In genomic region chr17:61275395-61275794, GRCh38 we compare ENCODE assay signal across 9 cellular contexts.
"Had no signal": no experiment of that assay in that cellular context is flagged by ENCODE, and none has a peak within 500 bp of the region (broad histone marks: within the 10 kb centered on the region; RNA-seq: fewer than 3 reads in every experiment).

No MANE protein-coding gene starts in this region.

- H3K27ac ChIP-seq: GM23248, HL-60 had no signal

- ATAC-seq: HCT116, HepG2 had no signal

- H3K36me3 ChIP-seq: HAP-1 had no signal

- H3K9ac ChIP-seq: GM23248 had no signal

- DNase-seq: GM23248, GOT3, H7, HFFc6, KBM-7 had no signal

- H3K27ac Mint-ChIP-seq: HFFc6 had no signal

- H2AFZ ChIP-seq: GM23248 had no signal

- H3K4me1 ChIP-seq: HAP-1 had no signal

- H3K9me3 ChIP-seq: HAP-1 had no signal

- H3K9me3 Mint-ChIP-seq: HFFc6 had no signal

- FAIRE-seq: HepG2 had no signal

- H3K4me3 ChIP-seq: GM23248, HAP-1 had no signal

- H3K4me3 Mint-ChIP-seq: HFFc6 had no signal
